Comparison of ENCODE assay signal across 8 cellular contexts in the genomic region with DNA sequence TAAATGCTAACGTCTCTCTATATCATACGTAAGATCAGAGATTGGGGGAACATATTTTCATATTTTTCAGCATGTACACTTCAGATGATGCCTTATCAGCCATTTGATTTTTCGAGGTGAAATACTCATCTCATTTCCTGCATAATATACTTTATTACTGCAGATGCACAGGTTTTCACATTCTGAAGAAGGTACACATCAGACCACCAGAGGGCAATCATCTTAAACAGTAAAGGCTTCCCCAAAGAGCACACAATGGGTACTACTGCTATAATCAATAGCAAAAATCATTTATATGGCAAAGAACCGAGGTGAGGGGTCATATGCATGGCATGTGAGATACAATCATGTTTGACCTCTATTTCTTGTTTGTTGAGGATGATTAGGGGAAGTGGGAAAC.
DNase-seq lines count a peak whose midpoint lies in the region; ATAC-seq, FAIRE-seq and TF ChIP-seq lines count a peak whose summit lies in the region.

No MANE protein-coding gene starts in this region.

- H3K9me3 Mint-ChIP-seq in Caco-2 (ENCODE audit: unreplicated experiment) = no peaks in the 10 kb centered on the region

- H3K4me3 ChIP-seq in Caco-2 (ENCODE audit: low read depth, low read length) = no peak overlapping the region
- H3K4me3 ChIP-seq in pancreas = no peak overlapping the region

- POLR2A ChIA-PET in Caco-2 (lab: Charles Lee) = no interaction called here

- H3K9me3 ChIP-seq in Caco-2 = no peaks in the 10 kb centered on the region
- H3K9me3 ChIP-seq in pancreas = no peaks in the 10 kb centered on the region

- H3K36me3 Mint-ChIP-seq in Caco-2 (ENCODE audit: insufficient read depth, unreplicated experiment) = no peaks in the 10 kb centered on the region

- peak in 1 of 2 experiments; percentile 10 for DNase-seq in Caco-2
- peak; percentile 67 for DNase-seq in NCI-H2171 treated with DMSO at 0.1 percent for 48 hours (lab: John Stamatoyannopoulos, UW)
- peak; percentile 32 for DNase-seq in dedifferentiated amniotic fluid mesenchymal stem cell (ENCODE audit: extremely low spot score)
- no peak for DNase-seq in pancreas
- DNase-seq in KG1 (lab: John Stamatoyannopoulos, UW) = no peak
- DNase-seq in epidermal melanocyte (ENCODE audit: insufficient read length, low spot score) = no peak

- ATAC-seq in GM19043 (IDR thresholded peaks at IDR 0.05; ENCODE audit: low read depth, unreplicated experiment) (peak; percentile 72), pancreas (peak in 3 of 4 donors; percentile 48 to 59 (median 58)), HG03135 (IDR thresholded peaks at IDR 0.05; ENCODE audit: unreplicated experiment) (no peak)

- FAIRE-seq in pancreas (lab: Jason Lieb, UNC) = no peak

- H3K4me1 Mint-ChIP-seq in Caco-2 (ENCODE audit: low read depth, unreplicated experiment) = no peaks in the 10 kb centered on the region

- H3K27me3 ChIP-seq in Caco-2 (replicated peaks; ENCODE audit: control insufficient read depth, insufficient read depth, low read length) (no peaks in the 10 kb centered on the region), pancreas (no peaks in the 10 kb centered on the region)

- H3K27ac ChIP-seq in pancreas = no peak overlapping the region

- H3K36me3 ChIP-seq in Caco-2 (ENCODE audit: control insufficient read depth, insufficient read depth, low read length) (no peaks in the 10 kb centered on the region), pancreas (no peaks in the 10 kb centered on the region)

- H3K4me3 Mint-ChIP-seq in Caco-2 (ENCODE audit: unreplicated experiment) = no peak overlapping the region

- H3K27me3 Mint-ChIP-seq in Caco-2 (ENCODE audit: insufficient read depth, unreplicated experiment) = peaks cover 5% of the 10 kb centered on the region

- no peak overlapping the region for H3K27ac Mint-ChIP-seq in Caco-2 (ENCODE audit: unreplicated experiment)

- TF ChIP-seq CTCF in Caco-2 (IDR thresholded peaks at IDR 0.05; ENCODE audit: insufficient read depth in 1 of 2, low read depth in 1 of 2, low read length in 1 of 2, severe bottlenecking in 1 of 2, unreplicated experiment in 1 of 2) (peak; percentile 55 to 58), pancreas (IDR thresholded peaks at IDR 0.05) (peak in 3 of 4 donors; percentile 11 to 18 (median 16))

- CTCF ChIA-PET in Caco-2 (lab: Charles Lee) = no interaction called here

- 44 to 52% methylated on average over 4 of the region's 4 CpGs for WGBS in pancreas, 2 donors

- H3K4me1 ChIP-seq in Caco-2 = no peaks in the 10 kb centered on the region
- no peaks in the 10 kb centered on the region for H3K4me1 ChIP-seq in pancreas

- intact Hi-C loops in Caco-2 (cut with micrococcal nuclease; ENCODE audit: unreplicated experiment) = loop anchor here (5.0 kb wide), 1 partner anchor 353 kb away; no protein-coding TSS in a partner anchor
- intact Hi-C loops in pancreas (cut with DNase I) = no loop called here

- BruUV-seq in Caco-2 (replicated peaks; lab: Mats Ljungman, UMichigan) = no TSS peak

Comparison
In these comparisons a context has a peak if more than half of its experiments do, and no peak if none do; other contexts are left out.
1. DNase-seq: peak in NCI-H2171 treated with DMSO at 0.1 percent for 48 hours (single experiment) and dedifferentiated amniotic fluid mesenchymal stem cell (single experiment); none in pancreas (0 of 6), KG1 (single experiment) and epidermal melanocyte (single experiment).